In the genomic region with DNA sequence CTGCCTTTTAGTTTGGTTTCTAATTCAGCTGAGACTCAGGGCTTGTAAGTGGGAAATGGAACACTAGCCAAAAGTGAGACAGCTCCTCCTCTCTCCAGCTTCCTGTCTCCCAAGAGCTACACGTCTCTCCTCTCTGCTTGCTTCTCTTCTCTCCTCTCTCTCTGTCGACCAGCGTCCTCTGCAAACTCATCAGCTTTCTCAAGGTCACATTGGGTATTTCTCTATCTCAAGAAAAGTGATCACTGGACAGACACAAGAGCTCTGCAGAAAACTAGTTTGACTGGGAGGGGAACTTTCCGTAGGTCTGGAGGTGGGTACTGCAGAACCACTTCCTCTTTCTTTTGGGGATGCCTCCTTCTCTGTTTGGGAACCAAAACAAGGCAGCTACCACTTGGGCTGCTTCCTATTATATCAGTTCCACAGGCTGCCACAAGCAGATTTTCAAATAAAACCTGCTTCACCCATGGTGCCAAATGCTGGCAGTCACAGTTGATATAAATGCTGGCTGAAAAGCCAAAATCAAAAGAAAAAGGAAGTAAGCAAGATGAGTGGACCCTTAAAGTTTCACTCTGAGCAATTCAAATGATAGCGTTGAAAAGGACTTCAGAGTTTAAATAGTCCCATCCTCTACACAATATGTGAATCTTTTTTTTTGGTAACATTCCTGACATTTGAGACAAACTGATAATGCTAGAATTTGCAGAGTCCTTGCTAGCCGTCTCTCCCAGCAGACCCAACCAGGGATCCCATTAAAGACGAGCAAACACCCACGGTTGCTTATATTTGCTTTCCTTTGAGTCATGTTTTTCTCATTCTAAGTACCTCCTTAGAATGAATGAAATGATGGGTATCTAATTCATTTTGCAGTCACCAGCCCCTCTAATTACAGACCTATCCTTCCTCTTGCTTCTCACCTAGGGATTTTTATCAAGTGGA, we compare ENCODE assay signal across 8 cellular contexts. TPM values are rescaled to one million over a fixed set of nuclear protein-coding genes. Genes with fewer than 3 reads are reported as not detected.
DNase-seq lines count a peak whose midpoint lies in the region; ATAC-seq lines count a peak whose summit lies in the region.

No MANE protein-coding gene starts in this region.

- DNase-seq in activated naive CD4-positive, alpha-beta T cell treated with anti-CD3 and anti-CD28 coated beads, Interleukin-2, amount 50 U/mL, for 72 hours (ENCODE audit: low spot score in 2 of 2): no peak
- DNase-seq in activated naive CD4-positive, alpha-beta T cell (lab: John Stamatoyannopoulos, UW): no peak
- peak; percentile 81 for DNase-seq in NOMO-1 treated with dmso at 0.1 percent for 144 hours (lab: John Stamatoyannopoulos, UW; ENCODE audit: unreplicated experiment)
- no peak for DNase-seq in DMS53 (lab: John Stamatoyannopoulos, UW)
- DNase-seq in D341Med (ENCODE audit: low spot score): no peak

- 28 to 37% methylated on average over 8 of the region's 8 CpGs for WGBS in esophagus, 2 donors

- H3K27ac Mint-ChIP-seq in activated naive CD4-positive, alpha-beta T cell treated with anti-CD3 and anti-CD28 coated beads, Interleukin-2, amount 50 U/mL, for 72 hours: peak overlapping the region in 1 of 2 donors; percentile 54

- H3K4me1 ChIP-seq in esophagus (ENCODE audit: control insufficient read depth in 2 of 2, insufficient read depth in 2 of 2, low read length in 1 of 2) (no peaks in the 10 kb centered on the region), skeletal muscle satellite cell (ENCODE audit: control insufficient read depth, insufficient read depth, low read length) (peaks cover 17% of the 10 kb centered on the region)

- peak overlapping the region; percentile 49 for H3K9ac ChIP-seq in skeletal muscle satellite cell (ENCODE audit: low read depth, low read length)

- H3K9me3 ChIP-seq in esophagus (ENCODE audit: control insufficient read depth in 2 of 2, insufficient read depth in 1 of 2, low read depth in 1 of 2, low read length in 1 of 2): peaks cover 0 to 2% of the 10 kb centered on the region in 2 donors
- no peaks in the 10 kb centered on the region for H3K9me3 ChIP-seq in skeletal muscle satellite cell (replicated peaks; ENCODE audit: low read length)

- H3K36me3 ChIP-seq in esophagus (ENCODE audit: control insufficient read depth in 2 of 2, insufficient read depth in 2 of 2, low read length in 1 of 2): no peaks in the 10 kb centered on the region
- no peaks in the 10 kb centered on the region for H3K36me3 ChIP-seq in skeletal muscle satellite cell (ENCODE audit: insufficient read depth, low read length)

- ATAC-seq in activated naive CD4-positive, alpha-beta T cell treated with anti-CD3 and anti-CD28 coated beads, Interleukin-2, amount 50 U/mL, for 72 hours: peak; percentile 67 to 68
- ATAC-seq in HG02759 (IDR thresholded peaks at IDR 0.05; ENCODE audit: unreplicated experiment): peak; percentile 96

- no peaks in the 10 kb centered on the region for H3K36me3 Mint-ChIP-seq in activated naive CD4-positive, alpha-beta T cell treated with anti-CD3 and anti-CD28 coated beads, Interleukin-2, amount 50 U/mL, for 72 hours

- no peaks in the 10 kb centered on the region for H3K9me3 Mint-ChIP-seq in activated naive CD4-positive, alpha-beta T cell treated with anti-CD3 and anti-CD28 coated beads, Interleukin-2, amount 50 U/mL, for 72 hours

- H3K4me2 ChIP-seq in skeletal muscle satellite cell (ENCODE audit: low read length): peak overlapping the region; percentile 83

- no peaks in the 10 kb centered on the region for H3K27me3 ChIP-seq in esophagus (ENCODE audit: control insufficient read depth in 1 of 2, insufficient read depth in 2 of 2, low read length in 2 of 2)
- no peaks in the 10 kb centered on the region for H3K27me3 ChIP-seq in skeletal muscle satellite cell (ENCODE audit: control insufficient read depth, insufficient read depth, low read length)

- H3K27ac ChIP-seq in esophagus (ENCODE audit: low read depth in 2 of 2, low read length in 1 of 2): peak overlapping the region; percentile 3 to 26

- no peak overlapping the region for H3K4me3 ChIP-seq in esophagus (ENCODE audit: low read depth in 1 of 2, low read length in 2 of 2)
- H3K4me3 ChIP-seq in skeletal muscle satellite cell (ENCODE audit: low read length): peak overlapping the region; percentile 60

RNA-seq across cellular contexts. Expression of gene DYNC1LI1, which starts 7.2 kb away (rescaled TPM):
- 10 to 100 TPM; 27.8 to 36.3 TPM for total RNA-seq in activated naive CD4-positive, alpha-beta T cell treated with anti-CD3 and anti-CD28 coated beads, Interleukin-2, amount 50 U/mL, for 72 hours
- polyA plus RNA-seq in esophagus: 10 to 100 TPM in 1 of 2 donors, 1 to 10 TPM in 1; 7.9 to 15.7 TPM
- total RNA-seq in skeletal muscle satellite cell (2012; rRNA removed): 33.4 and 35.5 TPM in 2 replicates
